In genomic region chr4:184267673-184268573, GRCh38 we compare ENCODE assay signal across 1 cellular context.
TF ChIP-seq lines count a peak whose summit lies in the region.

No MANE protein-coding gene starts in this region.

TF ChIP-seq in SK-N-SH, 30 proteins besides CTCF, POLR2A, EP300 and RAD21 (continued from another document):
- TF ChIP-seq RXRA (IDR thresholded peaks at IDR 0.05; ENCODE audit: borderline replicate concordance, low read depth) = no peak
- peak; percentile 31; the same call in 1 of the 2 replicates for TF ChIP-seq MAX (IDR thresholded peaks at IDR 0.05; ENCODE audit: low read depth)
- no peak for TF ChIP-seq CHD2 (IDR thresholded peaks at IDR 0.05; ENCODE audit: low read length, partially characterized antibody)
- no peak for TF ChIP-seq REST (IDR thresholded peaks at IDR 0.05; ENCODE audit: low read depth, low read length)
- no peak; the same call in 1 of the 2 replicates for TF ChIP-seq POLR2AphosphoS5 (IDR thresholded peaks at IDR 0.05; ENCODE audit: low read depth, low read length)
- peak; percentile 72 for TF ChIP-seq FOSL2 (IDR thresholded peaks at IDR 0.05; ENCODE audit: borderline replicate concordance, low read depth)
- no peak for TF ChIP-seq FOXJ3 (CRISPR knock-in tag; IDR thresholded peaks at IDR 0.05)
- no peak for TF ChIP-seq GABPA (IDR thresholded peaks at IDR 0.05; ENCODE audit: low read depth)
- no peak for TF ChIP-seq SMC3 (IDR thresholded peaks at IDR 0.05; ENCODE audit: low read depth, low read length)
- peak; percentile 53 for TF ChIP-seq JUND (IDR thresholded peaks at IDR 0.05)
- no peak for TF ChIP-seq MXI1 (IDR thresholded peaks at IDR 0.05; ENCODE audit: low read depth, low read length)
- no peak for TF ChIP-seq TAF1 (IDR thresholded peaks at IDR 0.05; ENCODE audit: borderline replicate concordance, low read depth, low read length)
- no peak for TF ChIP-seq MEF2A (IDR thresholded peaks at IDR 0.05; ENCODE audit: borderline replicate concordance, low read depth)
- TF ChIP-seq TCF12 (IDR thresholded peaks at IDR 0.05) = peak; percentile 55
- TF ChIP-seq FOXM1 (IDR thresholded peaks at IDR 0.05; ENCODE audit: low read depth) = no peak
- no peak for TF ChIP-seq USF1 (IDR thresholded peaks at IDR 0.05; ENCODE audit: borderline replicate concordance, low read depth)
